ENCODE assay signal across 1 cellular context in the genomic region with DNA sequence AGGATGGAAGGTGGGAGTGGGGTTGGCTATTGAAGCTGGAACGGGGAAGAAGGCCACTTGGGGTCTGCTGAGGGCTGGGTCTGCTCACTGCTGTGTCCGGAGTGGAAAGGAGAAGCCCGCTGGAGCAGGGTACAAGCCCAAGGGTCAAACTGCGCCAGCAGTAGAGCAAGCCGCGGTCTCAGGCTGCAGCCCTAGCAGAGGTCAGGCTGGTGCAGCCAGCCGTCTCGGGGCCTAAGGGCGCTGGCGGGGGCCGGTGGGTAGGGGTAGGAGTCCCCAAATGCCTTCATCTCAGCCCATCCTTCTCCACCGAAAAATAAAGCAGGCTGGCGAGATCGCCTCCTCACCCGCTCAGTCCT.
TF ChIP-seq lines count a peak whose summit lies in the region.

No MANE protein-coding gene starts in this region.

TF ChIP-seq in neural cell, 6 proteins besides CTCF, POLR2A, EP300 and RAD21 (continued from another document):
- TF ChIP-seq, protein P1, sequence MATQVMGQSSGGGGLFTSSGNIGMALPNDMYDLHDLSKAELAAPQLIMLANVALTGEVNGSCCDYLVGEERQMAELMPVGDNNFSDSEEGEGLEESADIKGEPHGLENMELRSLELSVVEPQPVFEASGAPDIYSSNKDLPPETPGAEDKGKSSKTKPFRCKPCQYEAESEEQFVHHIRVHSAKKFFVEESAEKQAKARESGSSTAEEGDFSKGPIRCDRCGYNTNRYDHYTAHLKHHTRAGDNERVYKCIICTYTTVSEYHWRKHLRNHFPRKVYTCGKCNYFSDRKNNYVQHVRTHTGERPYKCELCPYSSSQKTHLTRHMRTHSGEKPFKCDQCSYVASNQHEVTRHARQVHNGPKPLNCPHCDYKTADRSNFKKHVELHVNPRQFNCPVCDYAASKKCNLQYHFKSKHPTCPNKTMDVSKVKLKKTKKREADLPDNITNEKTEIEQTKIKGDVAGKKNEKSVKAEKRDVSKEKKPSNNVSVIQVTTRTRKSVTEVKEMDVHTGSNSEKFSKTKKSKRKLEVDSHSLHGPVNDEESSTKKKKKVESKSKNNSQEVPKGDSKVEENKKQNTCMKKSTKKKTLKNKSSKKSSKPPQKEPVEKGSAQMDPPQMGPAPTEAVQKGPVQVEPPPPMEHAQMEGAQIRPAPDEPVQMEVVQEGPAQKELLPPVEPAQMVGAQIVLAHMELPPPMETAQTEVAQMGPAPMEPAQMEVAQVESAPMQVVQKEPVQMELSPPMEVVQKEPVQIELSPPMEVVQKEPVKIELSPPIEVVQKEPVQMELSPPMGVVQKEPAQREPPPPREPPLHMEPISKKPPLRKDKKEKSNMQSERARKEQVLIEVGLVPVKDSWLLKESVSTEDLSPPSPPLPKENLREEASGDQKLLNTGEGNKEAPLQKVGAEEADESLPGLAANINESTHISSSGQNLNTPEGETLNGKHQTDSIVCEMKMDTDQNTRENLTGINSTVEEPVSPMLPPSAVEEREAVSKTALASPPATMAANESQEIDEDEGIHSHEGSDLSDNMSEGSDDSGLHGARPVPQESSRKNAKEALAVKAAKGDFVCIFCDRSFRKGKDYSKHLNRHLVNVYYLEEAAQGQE (IDR thresholded peaks at IDR 0.05; ENCODE audit: borderline replicate concordance): no peak
